Comparison of ENCODE assay signal across 1 cellular context in genomic region chr6:105814745-105815536, GRCh38.
TF ChIP-seq lines count a peak whose summit lies in the region.

No MANE protein-coding gene starts in this region.

TF ChIP-seq in K562, 482 proteins besides CTCF, POLR2A, EP300 and RAD21 (continued from another document and continues in another):
- 0 out of 2 replicates have a peak, but pooled peaks have one; percentile 43 for TF ChIP-seq ZNF592 (IDR thresholded peaks at IDR 0.05)
- TF ChIP-seq CREB3 (tag; conservative IDR thresholded peaks at IDR 0.05; ENCODE audit: low read depth) = peak; percentile 66; the same call in 1 of the 2 replicates
- no peak for TF ChIP-seq CUX1 (CRISPR knock-in tag; IDR thresholded peaks at IDR 0.05)
- TF ChIP-seq SLC30A9 (CRISPR knock-in tag; IDR thresholded peaks at IDR 0.05) = no peak
- TF ChIP-seq ZNF274 (IDR thresholded peaks at IDR 0.05; ENCODE audit: borderline replicate concordance, low read depth, low read length) = no peak
- no peak for TF ChIP-seq PPARD (CRISPR knock-in tag; IDR thresholded peaks at IDR 0.05)
- no peak for TF ChIP-seq ZBTB2 (IDR thresholded peaks at IDR 0.05)
- no peak for TF ChIP-seq ZC3H4 (CRISPR knock-in tag; IDR thresholded peaks at IDR 0.05; ENCODE audit: borderline replicate concordance)
- TF ChIP-seq HDAC2 (IDR thresholded peaks at IDR 0.05) = peak; percentile 71
- TF ChIP-seq KAT8 (IDR thresholded peaks at IDR 0.05; ENCODE audit: low read depth) = no peak
- TF ChIP-seq TAL1 (IDR thresholded peaks at IDR 0.05) = no peak
- no peak for TF ChIP-seq HIVEP1 (CRISPR knock-in tag; IDR thresholded peaks at IDR 0.05)
- TF ChIP-seq EP400 (IDR thresholded peaks at IDR 0.05) = no peak
- TF ChIP-seq TAF1 (IDR thresholded peaks at IDR 0.05; ENCODE audit: control insufficient read depth, extremely low read depth, insufficient read depth, low read length, severe bottlenecking) = no peak
- no peak for TF ChIP-seq HMG20B (CRISPR knock-in tag; IDR thresholded peaks at IDR 0.05)
- 0 out of 2 replicates have a peak, but pooled peaks have one; percentile 14 for TF ChIP-seq GATAD2A (IDR thresholded peaks at IDR 0.05)
- TF ChIP-seq POLR2B (IDR thresholded peaks at IDR 0.05; ENCODE audit: low read depth, partially characterized antibody) = no peak
- peak; percentile 58; the same call in 1 of the 2 replicates for TF ChIP-seq MTA3 (IDR thresholded peaks at IDR 0.05; ENCODE audit: borderline replicate concordance)
- TF ChIP-seq HNRNPL (IDR thresholded peaks at IDR 0.05; ENCODE audit: low read depth, low read length) = no peak
- no peak for TF ChIP-seq CEBPB (tag; IDR thresholded peaks at IDR 0.05)
- no peak for TF ChIP-seq RNF219 (CRISPR knock-in tag; IDR thresholded peaks at IDR 0.05)
- no peak for TF ChIP-seq NFATC3 (IDR thresholded peaks at IDR 0.05)
- TF ChIP-seq MAFG (tag; conservative IDR thresholded peaks at IDR 0.05) = peak; percentile 62
- TF ChIP-seq RAD51 (IDR thresholded peaks at IDR 0.05; ENCODE audit: borderline replicate concordance, low read depth) = no peak
- TF ChIP-seq GTF3C2 (IDR thresholded peaks at IDR 0.05; ENCODE audit: borderline replicate concordance, extremely low read depth, insufficient read length) = no peak
- peak; percentile 41; the same call in 1 of the 2 replicates for TF ChIP-seq L3MBTL2 (IDR thresholded peaks at IDR 0.05)
- TF ChIP-seq FOXK2 (conservative IDR thresholded peaks at IDR 0.05 in 1 of 2, IDR thresholded peaks at IDR 0.05 in 1 of 2; ENCODE audit: low read depth in 2 of 2) = peak; percentile 95 to 98
- no peak for TF ChIP-seq ZNF23 (CRISPR knock-in tag; IDR thresholded peaks at IDR 0.05)
- no peak for TF ChIP-seq MXD1 (CRISPR knock-in tag; IDR thresholded peaks at IDR 0.05; ENCODE audit: borderline replicate concordance, poor library complexity, severe bottlenecking)
- TF ChIP-seq ZNF316 (IDR thresholded peaks at IDR 0.05) = peak; percentile 80
- TF ChIP-seq CHCHD3 (CRISPR knock-in tag; IDR thresholded peaks at IDR 0.05) = no peak
- TF ChIP-seq DPF2 (IDR thresholded peaks at IDR 0.05) = peak; percentile 82
- no peak for TF ChIP-seq TEAD2 (tag; IDR thresholded peaks at IDR 0.05)
- TF ChIP-seq ZNF165 (CRISPR knock-in tag; IDR thresholded peaks at IDR 0.05; ENCODE audit: borderline replicate concordance) = no peak
- TF ChIP-seq ETV5 (CRISPR knock-in tag; IDR thresholded peaks at IDR 0.05; ENCODE audit: low read depth) = no peak
- TF ChIP-seq JUN (IDR thresholded peaks at IDR 0.05; ENCODE audit: borderline replicate concordance, low read depth, low read length) = no peak
- no peak for TF ChIP-seq JUN (CRISPR knock-in tag; IDR thresholded peaks at IDR 0.05; ENCODE audit: borderline replicate concordance)
- TF ChIP-seq ARNT (IDR thresholded peaks at IDR 0.05) = 0 out of 4 replicates have a peak, but pooled peaks of 1 of the 2 experiments have one; percentile 33
- no peak for TF ChIP-seq E2F1 (CRISPR knock-in tag; IDR thresholded peaks at IDR 0.05)
- no peak for TF ChIP-seq HNRNPK (IDR thresholded peaks at IDR 0.05; ENCODE audit: low read depth, low read length, poor library complexity, severe bottlenecking)
- TF ChIP-seq SAFB (IDR thresholded peaks at IDR 0.05; ENCODE audit: borderline replicate concordance, low read depth, low read length) = no peak
- no peak for TF ChIP-seq ZNF134 (CRISPR knock-in tag; conservative IDR thresholded peaks at IDR 0.05)
- peak; percentile 59; the same call in 1 of the 2 replicates for TF ChIP-seq JUND (IDR thresholded peaks at IDR 0.05; ENCODE audit: borderline replicate concordance, low read depth, low read length)
- TF ChIP-seq JUND (tag; IDR thresholded peaks at IDR 0.05; ENCODE audit: borderline replicate concordance, low read depth, low read length) = peak; percentile 52; the same call in 1 of the 3 replicates
